7 cellular contexts compared by ENCODE assay signal in genomic region chr7:4883352-4884144, GRCh38. TPM values are rescaled to one million over a fixed set of nuclear protein-coding genes. Genes with fewer than 3 reads are reported as not detected.
DNase-seq lines count a peak whose midpoint lies in the region; ATAC-seq lines count a peak whose summit lies in the region.

TSS of gene RADIL (minus strand) at chr7:4883716. CDS start at chr7:4878139, 5,577 bp downstream.

- H3K9me3 ChIP-seq in mesenchymal stem cell (ENCODE audit: control insufficient read depth, low read length) = no peaks in the 10 kb centered on the region

- peak; percentile 93 for DNase-seq in NCI-H748 (lab: John Stamatoyannopoulos, UW; ENCODE audit: unreplicated experiment)
- DNase-seq in activated CD8-positive, alpha-beta memory T cell treated with anti-CD3 and anti-CD28 coated beads, Interleukin-2, amount 50 U/mL, for 1 hour (ENCODE audit: extremely low read depth) = peak; percentile 48
- peak; percentile 73 to 82 (median 79) for DNase-seq in effector memory CD8-positive, alpha-beta T cell
- DNase-seq in mesenchymal stem cell = peak; percentile 78
- DNase-seq in stimulated activated CD8-positive, alpha-beta memory T cell treated with anti-CD3 and anti-CD28 coated beads, Interleukin-12 subunit alpha, Interleukin-12 subunit beta, amount 100 ng/mL, for 24 hours (ENCODE audit: extremely low read depth) = peak; percentile 75

- ATAC-seq in GM18502 (IDR thresholded peaks at IDR 0.05; ENCODE audit: poor library complexity, unreplicated experiment) (peak; percentile 85), HG03378 (IDR thresholded peaks at IDR 0.05; ENCODE audit: unreplicated experiment) (peak; percentile 76)
- peak; percentile 92 for ATAC-seq in effector memory CD8-positive, alpha-beta T cell (replicated peaks)

- H3K36me3 ChIP-seq in mesenchymal stem cell (ENCODE audit: control insufficient read depth in 1 of 2, insufficient read depth in 2 of 2, low read depth in 1 of 2, low read length in 2 of 2) = no peaks in the 10 kb centered on the region

- peak within 1 kb of the TSS in 1 of 2 experiments; percentile 28 for H3K14ac ChIP-seq in mesenchymal stem cell (ENCODE audit: low read length in 2 of 2)

- no peak within 1 kb of the TSS for H2BK12ac ChIP-seq in mesenchymal stem cell (ENCODE audit: low read length in 2 of 2)

- no peak within 1 kb of the TSS for H2BK5ac ChIP-seq in mesenchymal stem cell (ENCODE audit: low read depth, low read length, poor library complexity, severe bottlenecking)

- peaks cover 31 to 64% of the 10 kb centered on the region in 2 donors for H3K27me3 Mint-ChIP-seq in effector memory CD8-positive, alpha-beta T cell

- H4K8ac ChIP-seq in mesenchymal stem cell (ENCODE audit: low read length) = no peak within 1 kb of the TSS

- peak within 1 kb of the TSS; percentile 48 to 63 for H3K4me3 Mint-ChIP-seq in effector memory CD8-positive, alpha-beta T cell

- no peak within 1 kb of the TSS for H3K27ac ChIP-seq in mesenchymal stem cell (ENCODE audit: low read length, poor library complexity, severe bottlenecking)

- H3K79me1 ChIP-seq in mesenchymal stem cell (replicated peaks; ENCODE audit: low read length, poor library complexity, severe bottlenecking) = no peaks in the 10 kb centered on the region

- peak within 1 kb of the TSS; percentile 66 for H3K4me2 ChIP-seq in mesenchymal stem cell (ENCODE audit: low read length, poor library complexity, severe bottlenecking)

- peak within 1 kb of the TSS; percentile 84 for H2AFZ ChIP-seq in mesenchymal stem cell (ENCODE audit: low read depth, low read length)

- H3K4me3 ChIP-seq in mesenchymal stem cell (ENCODE audit: insufficient read depth in 1 of 2, low read depth in 1 of 2, low read length in 2 of 2) = peak within 1 kb of the TSS; percentile 59 to 75

- WGBS in mesenchymal stem cell = 14% methylated on average over 43 of the region's 75 CpGs

- peaks cover 19% of the 10 kb centered on the region for H3K4me1 ChIP-seq in mesenchymal stem cell (ENCODE audit: control insufficient read depth, insufficient read depth, low read depth, low read length)

- H2BK120ac ChIP-seq in mesenchymal stem cell (ENCODE audit: low read depth, low read length) = no peak within 1 kb of the TSS

- H3K4ac ChIP-seq in mesenchymal stem cell (ENCODE audit: low read depth in 1 of 2, low read length in 2 of 2) = no peak within 1 kb of the TSS

- H3K18ac ChIP-seq in mesenchymal stem cell (ENCODE audit: low read depth in 1 of 2, low read length in 2 of 2) = no peak within 1 kb of the TSS

- peaks cover 11 to 15% of the 10 kb centered on the region in 2 experiments for H3K27me3 ChIP-seq in mesenchymal stem cell (ENCODE audit: control insufficient read depth in 1 of 2, insufficient read depth in 1 of 2, low read length in 2 of 2)

- no peak within 1 kb of the TSS for H2AK5ac ChIP-seq in mesenchymal stem cell (ENCODE audit: low read length, severe bottlenecking)

- H3K9me3 Mint-ChIP-seq in effector memory CD8-positive, alpha-beta T cell = no peaks in the 10 kb centered on the region

- peak within 1 kb of the TSS; percentile 90 for H3K9ac ChIP-seq in mesenchymal stem cell (ENCODE audit: low read length)

- H3K23ac ChIP-seq in mesenchymal stem cell (ENCODE audit: low read length in 2 of 2) = no peak within 1 kb of the TSS

- no peak within 1 kb of the TSS for H2BK15ac ChIP-seq in mesenchymal stem cell (ENCODE audit: low read depth, poor library complexity, severe bottlenecking)

- H3K4me1 Mint-ChIP-seq in effector memory CD8-positive, alpha-beta T cell (ENCODE audit: low read depth in 2 of 2) = peaks cover 0 to 9% of the 10 kb centered on the region in 2 donors

- H3K27ac Mint-ChIP-seq in effector memory CD8-positive, alpha-beta T cell = no peak within 1 kb of the TSS

- H4K91ac ChIP-seq in mesenchymal stem cell (ENCODE audit: low read length) = no peak within 1 kb of the TSS

- no peaks in the 10 kb centered on the region for H3K36me3 Mint-ChIP-seq in effector memory CD8-positive, alpha-beta T cell (ENCODE audit: insufficient read depth)

RNA-seq across cellular contexts. Expression of gene RADIL, which starts in this region (rescaled TPM):
- polyA plus RNA-seq in mesenchymal stem cell (2013, experiment 1 of 2) = 0.18 TPM
- polyA plus RNA-seq in mesenchymal stem cell (2013, experiment 2 of 2) = 0.23 TPM
